ENCODE assay signal across 1 cellular context in the genomic region with DNA sequence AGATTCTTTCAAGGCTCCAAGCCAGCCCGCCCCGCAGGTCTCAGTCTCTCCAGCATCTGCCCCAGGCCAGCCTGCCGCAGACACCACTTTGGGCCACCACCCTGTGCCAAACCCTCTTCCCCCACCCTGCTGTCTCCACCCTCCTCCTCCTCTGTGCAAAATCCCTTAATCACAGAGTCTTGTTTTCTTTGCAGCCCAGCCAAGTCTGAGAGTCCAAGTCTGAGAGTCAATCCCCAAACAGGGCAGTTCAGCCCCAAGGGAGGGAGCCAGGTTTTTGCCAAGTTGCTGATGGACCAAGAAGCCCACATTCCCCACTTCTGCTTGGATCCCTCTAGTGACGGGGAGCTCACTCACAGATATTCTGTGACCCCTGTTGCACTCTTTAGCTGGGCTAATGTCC.
TF ChIP-seq lines count a peak whose summit lies in the region.

No MANE protein-coding gene starts in this region.

TF ChIP-seq in SK-N-SH, 30 proteins besides CTCF, POLR2A, EP300 and RAD21:
- TF ChIP-seq POLR2AphosphoS5 (IDR thresholded peaks at IDR 0.05; ENCODE audit: low read depth, low read length) (no peak), SMC3 (IDR thresholded peaks at IDR 0.05; ENCODE audit: low read depth, low read length) (no peak)
TF ChIP-seq in SK-N-SH: peak in this region for 0.
